ENCODE assay signal across 15 cellular contexts in genomic region chr12:105986779-105987686, GRCh38.
DNase-seq lines count a peak whose midpoint lies in the region; ATAC-seq, FAIRE-seq and TF ChIP-seq lines count a peak whose summit lies in the region.
"Had no signal": no experiment of that assay in that cellular context is flagged by ENCODE, and none has a peak within 500 bp of the region (broad histone marks: within the 10 kb centered on the region; RNA-seq: fewer than 3 reads in every experiment).

No MANE protein-coding gene starts in this region.

- DNase-seq in GM13977 (ENCODE audit: low spot score) (peak; percentile 14), RCC 7860 (ENCODE audit: low spot score) (peak; percentile 56), epithelial cell of prostate (ENCODE audit: low read depth, low spot score) (peak; percentile 41), skeletal muscle cell (ENCODE audit: low read depth) (peak; percentile 79), spleen (no peak), NCI-H2107 treated with DMSO at 0.1 percent for 48 hours (lab: John Stamatoyannopoulos, UW; ENCODE audit: unreplicated experiment) (no peak)
- no peak for DNase-seq in effector memory CD8-positive, alpha-beta T cell
- DNase-seq: activated CD8-positive, alpha-beta memory T cell treated with anti-CD3 and anti-CD28 coated beads for 24 hours; activated naive CD4-positive, alpha-beta T cell treated with Interleukin-2 at 50 U/mL for 16 hours; left colon; NCI-H524; right lobe of liver had no signal

- peak overlapping the region; percentile 39 for H3K27ac ChIP-seq in epithelial cell of prostate
- no peak overlapping the region for H3K27ac ChIP-seq in spleen
- H3K27ac ChIP-seq: coronary artery, right lobe of liver, thoracic aorta had no signal

- TF ChIP-seq CTCF in GM13977 (IDR thresholded peaks at IDR 0.05; ENCODE audit: extremely low read depth, insufficient read depth, missing control alignments) (no peak), spleen (IDR thresholded peaks at IDR 0.05 in 8 of 11, conservative IDR thresholded peaks at IDR 0.05 in 3 of 11) (no peak)

- H3K27me3 ChIP-seq in spleen (replicated peaks in 1 of 7): peaks cover 0 to 59% (median 0%) of the 10 kb centered on the region in 7 donors
- H3K27me3 ChIP-seq: right lobe of liver had no signal

- no peak for ATAC-seq in effector memory CD8-positive, alpha-beta T cell (replicated peaks)
- ATAC-seq: left colon, right lobe of liver had no signal

- H3K27me3 Mint-ChIP-seq in effector memory CD8-positive, alpha-beta T cell: peaks cover 1 to 5% of the 10 kb centered on the region in 2 donors

- H3K9me3 Mint-ChIP-seq in effector memory CD8-positive, alpha-beta T cell: no peaks in the 10 kb centered on the region
- H3K9me3 Mint-ChIP-seq: nephron had no signal

- intact Hi-C loops in spleen (cut with DNase I; ENCODE audit: low total_unique reads): no loop called here

- H3K36me3 ChIP-seq in spleen: no peaks in the 10 kb centered on the region
- H3K36me3 ChIP-seq: right lobe of liver, thoracic aorta had no signal

- H3K4me1 ChIP-seq in spleen: peaks cover 0 to 10% (median 6%) of the 10 kb centered on the region in 6 donors
- H3K4me1 ChIP-seq: right lobe of liver had no signal

- H3K4me1 Mint-ChIP-seq in effector memory CD8-positive, alpha-beta T cell (ENCODE audit: low read depth in 2 of 2): no peaks in the 10 kb centered on the region

- H3K4me3 Mint-ChIP-seq in effector memory CD8-positive, alpha-beta T cell: no peak overlapping the region
- H3K4me3 Mint-ChIP-seq: nephron had no signal

- no peak overlapping the region for H3K4me3 ChIP-seq in skeletal muscle cell (ENCODE audit: low read depth, low read length)
- no peak overlapping the region for H3K4me3 ChIP-seq in spleen
- H3K4me3 ChIP-seq: coronary artery, right lobe of liver, thoracic aorta had no signal

- no peaks in the 10 kb centered on the region for H3K9me3 ChIP-seq in spleen
- H3K9me3 ChIP-seq: right lobe of liver, thoracic aorta had no signal

- no peak for FAIRE-seq in RCC 7860 (lab: Jason Lieb, UNC)

- in situ Hi-C loops in GM13977 (cut with MboI; ENCODE audit: low pct_unique_long_range_greater_than_20kb, low sequenced_read_pairs, unreplicated experiment): no loop called here

- TF ChIP-seq POLR2A in spleen (IDR thresholded peaks at IDR 0.05): no peak

- H3K36me3 Mint-ChIP-seq in effector memory CD8-positive, alpha-beta T cell (ENCODE audit: insufficient read depth): no peaks in the 10 kb centered on the region

- 66 to 88% (median 70%) methylated on average over 4 of the region's 4 CpGs for WGBS in spleen, 5 donors

- H3K27ac Mint-ChIP-seq in effector memory CD8-positive, alpha-beta T cell: no peak overlapping the region
- H3K27ac Mint-ChIP-seq: nephron had no signal

Comparison
In these comparisons a context has a peak if more than half of its experiments do, and no peak if none do; other contexts are left out.
1. DNase-seq: peak in GM13977 (single experiment), RCC 7860 (single experiment), epithelial cell of prostate (single experiment) and skeletal muscle cell (single experiment); none in spleen (single experiment), NCI-H2107 treated with DMSO at 0.1 percent for 48 hours (single experiment) and effector memory CD8-positive, alpha-beta T cell (0 of 3).